In the genomic region with DNA sequence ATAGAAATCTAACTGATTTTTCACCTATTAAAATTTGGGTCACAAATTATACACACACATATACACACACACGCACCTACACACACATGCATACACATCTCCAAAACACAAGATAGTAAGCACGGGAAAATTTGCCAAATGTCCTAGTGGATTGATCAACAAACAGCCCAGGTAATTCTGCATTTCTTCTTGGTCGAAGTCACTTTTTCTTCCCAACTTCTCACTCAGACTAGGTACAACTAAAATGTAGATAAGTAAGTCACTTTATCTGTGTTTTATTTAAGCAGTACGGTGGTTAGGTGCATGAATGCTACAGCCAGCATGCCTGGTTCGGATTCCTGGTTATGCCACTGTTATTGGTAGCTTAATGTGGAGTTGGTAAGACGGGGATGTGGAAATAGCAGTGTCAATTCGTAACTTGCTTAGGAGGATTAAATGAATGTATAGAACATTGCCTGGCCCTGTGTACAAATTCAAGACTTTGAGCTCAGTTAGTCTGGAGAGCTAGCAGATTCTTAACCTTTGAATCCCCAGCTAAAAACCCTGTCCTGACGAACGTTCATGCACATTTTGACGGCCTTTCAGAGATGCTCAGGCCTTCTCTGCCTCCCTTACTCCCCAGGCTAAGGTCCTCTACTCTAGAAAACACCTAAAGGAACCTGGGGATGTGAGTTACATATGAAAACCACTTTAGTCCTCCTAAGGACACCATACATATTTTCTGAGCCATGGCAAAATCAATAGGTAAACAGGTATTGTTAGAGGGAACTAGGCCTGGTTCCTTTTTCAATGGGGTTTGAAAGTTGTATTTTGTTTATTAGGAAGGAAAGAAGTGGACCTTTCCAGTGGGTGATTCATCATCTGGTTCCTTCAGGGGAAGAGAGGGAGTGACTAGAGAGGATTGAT, we compare ENCODE assay signal across 17 cellular contexts. TPM values are rescaled to one million over a fixed set of nuclear protein-coding genes. Genes with fewer than 3 reads are reported as not detected.
DNase-seq lines count a peak whose midpoint lies in the region; TF ChIP-seq lines count a peak whose summit lies in the region.
"Had no signal": no experiment of that assay in that cellular context is flagged by ENCODE, and none has a peak within 500 bp of the region (broad histone marks: within the 10 kb centered on the region; RNA-seq: fewer than 3 reads in every experiment).

No MANE protein-coding gene starts in this region.

- no peaks in the 10 kb centered on the region for H3K4me1 ChIP-seq in Loucy (ENCODE audit: insufficient read depth, low read length, poor library complexity, severe bottlenecking)
- peaks cover 46% of the 10 kb centered on the region for H3K4me1 ChIP-seq in mammary epithelial cell (ENCODE audit: insufficient read depth, low read length)
- peaks cover 0 to 4% of the 10 kb centered on the region in 2 donors for H3K4me1 ChIP-seq in mucosa of rectum (ENCODE audit: control insufficient read depth in 2 of 2, insufficient read depth in 2 of 2, low read length in 2 of 2)
- no peaks in the 10 kb centered on the region for H3K4me1 ChIP-seq in urinary bladder (ENCODE audit: insufficient read depth)

- intact Hi-C loops in mammary epithelial cell (cut with micrococcal nuclease), result loop anchor here (1.0 kb wide), 4 partner anchors 9 to 18 kb away; no protein-coding TSS in a partner anchor

- H3K9ac ChIP-seq in Loucy (ENCODE audit: low read depth, low read length, poor library complexity, severe bottlenecking), result no peak overlapping the region
- peak overlapping the region; percentile 64 for H3K9ac ChIP-seq in mammary epithelial cell (ENCODE audit: insufficient read depth, low read length)
- no peak overlapping the region for H3K9ac ChIP-seq in mucosa of rectum (ENCODE audit: low read depth in 1 of 2, low read length in 2 of 2)

- H4K20me1 ChIP-seq in Loucy (ENCODE audit: insufficient read depth, low read length, poor library complexity, severe bottlenecking), result no peaks in the 10 kb centered on the region
- H4K20me1 ChIP-seq in mammary epithelial cell (ENCODE audit: insufficient read depth, low read length), result no peaks in the 10 kb centered on the region

- in situ Hi-C loops in mammary epithelial cell (cut with MboI; ENCODE audit: low sequenced_read_pairs in 2 of 2), result no loop called here
- in situ Hi-C loops in GM13976 (cut with MboI; ENCODE audit: low sequenced_read_pairs, unreplicated experiment), result loop anchor here (25.0 kb wide), 1 partner anchor 514 kb away; no protein-coding TSS in a partner anchor

- no peaks in the 10 kb centered on the region for H3K9me2 ChIP-seq in Loucy (replicated peaks; ENCODE audit: low read depth, low read length)

- no peak for DNase-seq in mammary epithelial cell
- DNase-seq in T-helper 9 cell, result no peak
- DNase-seq in NCI-H1694 (lab: John Stamatoyannopoulos, UW), result no peak
- DNase-seq in nucleus accumbens (lab: John Stamatoyannopoulos, UW), result no peak
- DNase-seq in GM13976 (ENCODE audit: low spot score), result no peak
- DNase-seq: activated CD4-positive, alpha-beta memory T cell treated with anti-CD3 and anti-CD28 coated beads, Interleukin-2, amount 10 ng/mL, durations not matched to agents 7 days and 5 days; aorta; C1 segment of cervical spinal cord; DND-41; NCI-H2029 treated with DMSO at 0.1 percent for 48 hours; NCI-H774; occipital lobe; substantia nigra had no signal

- no peaks in the 10 kb centered on the region for H3K36me3 ChIP-seq in Loucy (ENCODE audit: insufficient read depth, low read length)
- H3K36me3 ChIP-seq in mammary epithelial cell (ENCODE audit: insufficient read depth, low read length), result no peaks in the 10 kb centered on the region
- no peaks in the 10 kb centered on the region for H3K36me3 ChIP-seq in mucosa of rectum (ENCODE audit: control insufficient read depth in 2 of 2, insufficient read depth in 2 of 2, low read length in 2 of 2)
- H3K36me3 ChIP-seq in urinary bladder (ENCODE audit: insufficient read depth), result no peaks in the 10 kb centered on the region

- WGBS in mammary epithelial cell (ENCODE audit: low coverage, missing lambda C conversion rate), result 93% methylated on average over 10 of the region's 10 CpGs
- 83% methylated on average over 10 of the region's 10 CpGs for WGBS in urinary bladder

- peak overlapping the region; percentile 52 for H3K4me3 ChIP-seq in Loucy (ENCODE audit: low read length, poor library complexity, severe bottlenecking)
- no peak overlapping the region for H3K4me3 ChIP-seq in mammary epithelial cell (replicated peaks in 1 of 3; ENCODE audit: insufficient read depth in 1 of 3, low read depth in 2 of 3, low read length in 3 of 3)
- H3K4me3 ChIP-seq in mucosa of rectum (ENCODE audit: low read length in 2 of 2), result no peak overlapping the region
- H3K4me3 ChIP-seq in urinary bladder (ENCODE audit: low read depth, low read length), result no peak overlapping the region
- H3K4me3 ChIP-seq: lung had no signal

- H3K79me2 ChIP-seq in Loucy (ENCODE audit: insufficient read depth, low read length), result no peaks in the 10 kb centered on the region
- H3K79me2 ChIP-seq in mammary epithelial cell (ENCODE audit: insufficient read depth, low read length), result no peaks in the 10 kb centered on the region

- H3K27ac ChIP-seq in mammary epithelial cell (ENCODE audit: insufficient read depth, low read depth, low read length) (peak overlapping the region; percentile 98), mucosa of rectum (ENCODE audit: low read depth in 2 of 2, low read length in 2 of 2) (peak overlapping the region; percentile 39 to 61), urinary bladder (ENCODE audit: low read depth) (peak overlapping the region; percentile 72)

- H3K27me3 ChIP-seq in Loucy (ENCODE audit: insufficient read depth, low read length, poor library complexity, severe bottlenecking) (no peaks in the 10 kb centered on the region), mammary epithelial cell (ENCODE audit: insufficient read depth, low read length) (no peaks in the 10 kb centered on the region), mucosa of rectum (ENCODE audit: control insufficient read depth in 2 of 2, insufficient read depth in 2 of 2, low read length in 2 of 2) (no peaks in the 10 kb centered on the region)

- no peaks in the 10 kb centered on the region for H3F3A ChIP-seq in Loucy (ENCODE audit: low read depth)

- H3K4me2 ChIP-seq in Loucy (ENCODE audit: low read depth, low read length, poor library complexity, severe bottlenecking) (no peak overlapping the region), mammary epithelial cell (ENCODE audit: insufficient read depth, low read depth, low read length) (peak overlapping the region; percentile 26)

- TF ChIP-seq CTCF in Loucy (conservative IDR thresholded peaks at IDR 0.05; ENCODE audit: low read length) (no peak), mammary epithelial cell (conservative IDR thresholded peaks at IDR 0.05 in 1 of 2, IDR thresholded peaks at IDR 0.05 in 1 of 2; ENCODE audit: extremely low read depth in 1 of 2, insufficient read depth in 1 of 2, low read depth in 1 of 2, low read length in 2 of 2) (no peak), GM13976 (IDR thresholded peaks at IDR 0.05; ENCODE audit: borderline replicate concordance, control extremely low read depth, extremely low read depth, insufficient read depth, missing control alignments) (no peak)

- CTCF ChIA-PET in mammary epithelial cell (lab: Charles Lee; ENCODE audit: low non-redundant PET), result interaction anchor here (0.6 kb wide), 1 partner anchor 24 kb away, joined by 5 read pairs; no protein-coding TSS in a partner anchor

- dilution Hi-C loops in mammary epithelial cell (cut with HindIII; ENCODE audit: low sequenced_read_pairs), result no loop called here

- H2AFZ ChIP-seq in Loucy (ENCODE audit: low read length) (no peak overlapping the region), mammary epithelial cell (ENCODE audit: low read depth, low read length) (no peak overlapping the region)

- H3K9me3 ChIP-seq in Loucy (ENCODE audit: insufficient read depth, low read depth, low read length) (no peaks in the 10 kb centered on the region), mammary epithelial cell (replicated peaks; ENCODE audit: insufficient read depth, low read length) (no peaks in the 10 kb centered on the region), mucosa of rectum (ENCODE audit: control insufficient read depth in 2 of 2, low read length in 2 of 2) (no peaks in the 10 kb centered on the region)

- BruUV-seq in mammary epithelial cell (replicated peaks; lab: Mats Ljungman, UMichigan), result TSS peak; percentile 91

RNA-seq across cellular contexts. Expression of a gene that starts 50.9 kb away (rescaled TPM):
- total RNA-seq in mammary epithelial cell (1 to 10 TPM; 1.3 to 6.2 TPM), urinary bladder (2.6 TPM)
- polyA plus RNA-seq in mammary epithelial cell (4.7 TPM), urinary bladder (2.2 TPM)
- 8.2 TPM for polyA minus RNA-seq in mammary epithelial cell
- total RNA-seq: activated CD4-positive, alpha-beta memory T cell treated with anti-CD3 and anti-CD28 coated beads, Interleukin-2, amount 10 ng/mL, durations not matched to agents 7 days and 5 days; aorta; occipital lobe had no signal
- polyA plus RNA-seq: aorta had no signal

RNA-seq across cellular contexts. Expression of a gene that starts 52.5 kb away (rescaled TPM):
- not detected for total RNA-seq in mammary epithelial cell
- not detected for polyA plus RNA-seq in mammary epithelial cell
- polyA minus RNA-seq in mammary epithelial cell, result not detected
- total RNA-seq in urinary bladder, result 28.1 TPM
- 7.5 TPM for polyA plus RNA-seq in urinary bladder
- total RNA-seq: activated CD4-positive, alpha-beta memory T cell treated with anti-CD3 and anti-CD28 coated beads, Interleukin-2, amount 10 ng/mL, durations not matched to agents 7 days and 5 days had no signal

Comparison
In these comparisons a context has a peak if more than half of its experiments do, and no peak if none do; other contexts are left out.
1. RNA of a gene that starts 52.5 kb away (total RNA-seq): 28.1 TPM in urinary bladder (single experiment); not detected in mammary epithelial cell; every median in the first group is over 10 times any median in the second.
2. Peak in every context shown above with its lines, with median percentiles within 50 percentile points of each other: H3K27ac ChIP-seq.